In the genomic region with DNA sequence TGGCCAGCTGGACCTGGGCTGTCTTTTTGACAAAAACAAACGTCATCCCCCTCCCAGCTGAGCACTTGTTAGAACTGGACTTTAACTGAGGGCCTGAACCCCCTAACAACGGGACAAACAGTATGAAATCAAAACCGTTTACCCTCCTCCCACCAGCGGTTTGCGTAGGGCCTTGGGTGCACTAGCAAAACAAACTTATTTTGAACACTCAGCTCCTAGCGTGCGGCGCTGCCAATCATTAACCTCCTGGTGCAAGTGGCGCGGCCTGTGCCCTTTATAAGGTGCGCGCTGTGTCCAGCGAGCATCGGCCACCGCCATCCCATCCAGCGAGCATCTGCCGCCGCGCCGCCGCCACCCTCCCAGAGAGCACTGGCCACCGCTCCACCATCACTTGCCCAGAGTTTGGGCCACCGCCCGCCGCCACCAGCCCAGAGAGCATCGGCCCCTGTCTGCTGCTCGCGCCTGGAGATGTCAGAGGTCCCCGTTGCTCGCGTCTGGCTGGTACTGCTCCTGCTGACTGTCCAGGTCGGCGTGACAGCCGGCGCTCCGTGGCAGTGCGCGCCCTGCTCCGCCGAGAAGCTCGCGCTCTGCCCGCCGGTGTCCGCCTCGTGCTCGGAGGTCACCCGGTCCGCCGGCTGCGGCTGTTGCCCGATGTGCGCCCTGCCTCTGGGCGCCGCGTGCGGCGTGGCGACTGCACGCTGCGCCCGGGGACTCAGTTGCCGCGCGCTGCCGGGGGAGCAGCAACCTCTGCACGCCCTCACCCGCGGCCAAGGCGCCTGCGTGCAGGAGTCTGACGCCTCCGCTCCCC, we compare ENCODE assay signal across 9 cellular contexts. TPM values are rescaled to one million over a fixed set of nuclear protein-coding genes. Genes with fewer than 3 reads are reported as not detected.
DNase-seq lines count a peak whose midpoint lies in the region; ATAC-seq, FAIRE-seq and TF ChIP-seq lines count a peak whose summit lies in the region.
"Had no signal": no experiment of that assay in that cellular context is flagged by ENCODE, and none has a peak within 500 bp of the region (broad histone marks: within the 10 kb centered on the region; RNA-seq: fewer than 3 reads in every experiment).

A gene (plus strand): TSS at position 304 of the 808 bp plus-strand sequence. CDS start 165 bp downstream, at position 469.

- peaks cover 16% of the 10 kb centered on the region for H3K4me1 Mint-ChIP-seq in WTC11

- POLR2A ChIA-PET in WTC11 (lab: Charles Lee): interaction anchor here (1.0 kb wide), 1 partner anchor 1292 kb away, joined by 3 read pairs; no protein-coding TSS in a partner anchor

- TF ChIP-seq CTCF in WTC11 (IDR thresholded peaks at IDR 0.05) (no peak), retinal pigment epithelial cell (conservative IDR thresholded peaks at IDR 0.05; ENCODE audit: low read depth, low read length) (no peak), GM13976 (IDR thresholded peaks at IDR 0.05; ENCODE audit: borderline replicate concordance, control extremely low read depth, extremely low read depth, insufficient read depth, missing control alignments) (no peak)

- peaks cover 65% of the 10 kb centered on the region for H3K27me3 Mint-ChIP-seq in WTC11 (ENCODE audit: low read depth)

- intact Hi-C loops in left cardiac atrium (cut with DNase I): no loop called here

- ATAC-seq in WTC11: peak; percentile 60
- peak; percentile 52 to 53 for ATAC-seq in left cardiac atrium
- no peak for ATAC-seq in HG03280 (IDR thresholded peaks at IDR 0.05; ENCODE audit: unreplicated experiment)
- no peak for ATAC-seq in GM21381 (IDR thresholded peaks at IDR 0.05; ENCODE audit: unreplicated experiment)

- CTCF ChIA-PET in WTC11 (lab: Charles Lee): interaction anchor here (1.0 to 2.5 kb wide), 5 partner anchors 16 to 34 kb away, joined by 4 to 13 read pairs (median 9); a partner anchor contains a TSS

- H3K4me3 ChIP-seq in retinal pigment epithelial cell (ENCODE audit: low read length): peak within 1 kb of the TSS; percentile 42

- peak within 1 kb of the TSS; percentile 65 for H3K4me3 Mint-ChIP-seq in WTC11

- in situ Hi-C loops in GM13976 (cut with MboI; ENCODE audit: low sequenced_read_pairs, unreplicated experiment): no loop called here

- no peak within 1 kb of the TSS for H3K27ac Mint-ChIP-seq in WTC11

- no peaks in the 10 kb centered on the region for H3K36me3 Mint-ChIP-seq in WTC11

- no peaks in the 10 kb centered on the region for H3K9me3 Mint-ChIP-seq in WTC11

- peak; percentile 63 for TF ChIP-seq POLR2A in H54 (IDR thresholded peaks at IDR 0.05; ENCODE audit: low read depth, low read length)

- DNase-seq in H54 (ENCODE audit: insufficient read length, low spot score) (no peak), WTC11 (ENCODE audit: low spot score) (peak; percentile 29), left cardiac atrium (no peak), retinal pigment epithelial cell (ENCODE audit: low read depth) (no peak), GM13976 (ENCODE audit: low spot score) (no peak)
- DNase-seq in effector CD8-positive, alpha-beta T cell (lab: John Stamatoyannopoulos, UW): no peak
- DNase-seq: SHP77 had no signal

- no peak for FAIRE-seq in H54 (lab: Jason Lieb, UNC)

TF ChIP-seq in WTC11, 78 proteins besides CTCF, POLR2A, EP300 and RAD21 (continues in another document):
- TF ChIP-seq TEAD1 (CRISPR knock-in tag; IDR thresholded peaks at IDR 0.05) (0 out of 2 replicates have a peak, but pooled peaks have one; percentile 23), NFE2L1 (CRISPR knock-in tag; IDR thresholded peaks at IDR 0.05) (0 out of 2 replicates have a peak, but pooled peaks have one; percentile 56), JUN (CRISPR knock-in tag; IDR thresholded peaks at IDR 0.05) (0 out of 2 replicates have a peak, but pooled peaks have one; percentile 48), MYBL2 (CRISPR knock-in tag; IDR thresholded peaks at IDR 0.05) (peak; percentile 55), ESRRA (CRISPR knock-in tag; IDR thresholded peaks at IDR 0.05; ENCODE audit: borderline replicate concordance) (0 out of 2 replicates have a peak, but pooled peaks have one; percentile 46), CREB1 (CRISPR knock-in tag; IDR thresholded peaks at IDR 0.05) (no peak), ATF1 (CRISPR knock-in tag; IDR thresholded peaks at IDR 0.05) (0 out of 2 replicates have a peak, but pooled peaks have one; percentile 62), GABPB1 (CRISPR knock-in tag; IDR thresholded peaks at IDR 0.05) (peak; percentile 88), FOXP1 (CRISPR knock-in tag; IDR thresholded peaks at IDR 0.05; ENCODE audit: borderline replicate concordance) (peak; percentile 60), TCF7 (CRISPR knock-in tag; IDR thresholded peaks at IDR 0.05; ENCODE audit: low read depth) (0 out of 2 replicates have a peak, but pooled peaks have one; percentile 58), EMX1 (CRISPR knock-in tag; IDR thresholded peaks at IDR 0.05) (no peak), CREM (CRISPR knock-in tag; IDR thresholded peaks at IDR 0.05) (peak; percentile 31; the same call in 1 of the 2 replicates)
- TF ChIP-seq, protein P1, sequence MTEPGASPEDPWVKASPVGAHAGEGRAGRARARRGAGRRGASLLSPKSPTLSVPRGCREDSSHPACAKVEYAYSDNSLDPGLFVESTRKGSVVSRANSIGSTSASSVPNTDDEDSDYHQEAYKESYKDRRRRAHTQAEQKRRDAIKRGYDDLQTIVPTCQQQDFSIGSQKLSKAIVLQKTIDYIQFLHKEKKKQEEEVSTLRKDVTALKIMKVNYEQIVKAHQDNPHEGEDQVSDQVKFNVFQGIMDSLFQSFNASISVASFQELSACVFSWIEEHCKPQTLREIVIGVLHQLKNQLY (CRISPR knock-in tag; IDR thresholded peaks at IDR 0.05): 0 out of 2 replicates have a peak, but pooled peaks have one; percentile 45
- TF ChIP-seq, protein P2, sequence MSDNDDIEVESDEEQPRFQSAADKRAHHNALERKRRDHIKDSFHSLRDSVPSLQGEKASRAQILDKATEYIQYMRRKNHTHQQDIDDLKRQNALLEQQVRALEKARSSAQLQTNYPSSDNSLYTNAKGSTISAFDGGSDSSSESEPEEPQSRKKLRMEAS (CRISPR knock-in tag; IDR thresholded peaks at IDR 0.05): peak; percentile 59; the same call in 1 of the 2 replicates
- TF ChIP-seq, protein P3, sequence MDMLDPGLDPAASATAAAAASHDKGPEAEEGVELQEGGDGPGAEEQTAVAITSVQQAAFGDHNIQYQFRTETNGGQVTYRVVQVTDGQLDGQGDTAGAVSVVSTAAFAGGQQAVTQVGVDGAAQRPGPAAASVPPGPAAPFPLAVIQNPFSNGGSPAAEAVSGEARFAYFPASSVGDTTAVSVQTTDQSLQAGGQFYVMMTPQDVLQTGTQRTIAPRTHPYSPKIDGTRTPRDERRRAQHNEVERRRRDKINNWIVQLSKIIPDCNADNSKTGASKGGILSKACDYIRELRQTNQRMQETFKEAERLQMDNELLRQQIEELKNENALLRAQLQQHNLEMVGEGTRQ (CRISPR knock-in tag; IDR thresholded peaks at IDR 0.05): 0 out of 2 replicates have a peak, but pooled peaks have one; percentile 2
- TF ChIP-seq, protein P4, sequence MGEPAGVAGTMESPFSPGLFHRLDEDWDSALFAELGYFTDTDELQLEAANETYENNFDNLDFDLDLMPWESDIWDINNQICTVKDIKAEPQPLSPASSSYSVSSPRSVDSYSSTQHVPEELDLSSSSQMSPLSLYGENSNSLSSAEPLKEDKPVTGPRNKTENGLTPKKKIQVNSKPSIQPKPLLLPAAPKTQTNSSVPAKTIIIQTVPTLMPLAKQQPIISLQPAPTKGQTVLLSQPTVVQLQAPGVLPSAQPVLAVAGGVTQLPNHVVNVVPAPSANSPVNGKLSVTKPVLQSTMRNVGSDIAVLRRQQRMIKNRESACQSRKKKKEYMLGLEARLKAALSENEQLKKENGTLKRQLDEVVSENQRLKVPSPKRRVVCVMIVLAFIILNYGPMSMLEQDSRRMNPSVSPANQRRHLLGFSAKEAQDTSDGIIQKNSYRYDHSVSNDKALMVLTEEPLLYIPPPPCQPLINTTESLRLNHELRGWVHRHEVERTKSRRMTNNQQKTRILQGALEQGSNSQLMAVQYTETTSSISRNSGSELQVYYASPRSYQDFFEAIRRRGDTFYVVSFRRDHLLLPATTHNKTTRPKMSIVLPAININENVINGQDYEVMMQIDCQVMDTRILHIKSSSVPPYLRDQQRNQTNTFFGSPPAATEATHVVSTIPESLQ (CRISPR knock-in tag; IDR thresholded peaks at IDR 0.05): no peak
- TF ChIP-seq, protein P5, sequence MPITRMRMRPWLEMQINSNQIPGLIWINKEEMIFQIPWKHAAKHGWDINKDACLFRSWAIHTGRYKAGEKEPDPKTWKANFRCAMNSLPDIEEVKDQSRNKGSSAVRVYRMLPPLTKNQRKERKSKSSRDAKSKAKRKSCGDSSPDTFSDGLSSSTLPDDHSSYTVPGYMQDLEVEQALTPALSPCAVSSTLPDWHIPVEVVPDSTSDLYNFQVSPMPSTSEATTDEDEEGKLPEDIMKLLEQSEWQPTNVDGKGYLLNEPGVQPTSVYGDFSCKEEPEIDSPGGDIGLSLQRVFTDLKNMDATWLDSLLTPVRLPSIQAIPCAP (CRISPR knock-in tag; IDR thresholded peaks at IDR 0.05): 0 out of 2 replicates have a peak, but pooled peaks have one; percentile 22
- TF ChIP-seq, protein P6, sequence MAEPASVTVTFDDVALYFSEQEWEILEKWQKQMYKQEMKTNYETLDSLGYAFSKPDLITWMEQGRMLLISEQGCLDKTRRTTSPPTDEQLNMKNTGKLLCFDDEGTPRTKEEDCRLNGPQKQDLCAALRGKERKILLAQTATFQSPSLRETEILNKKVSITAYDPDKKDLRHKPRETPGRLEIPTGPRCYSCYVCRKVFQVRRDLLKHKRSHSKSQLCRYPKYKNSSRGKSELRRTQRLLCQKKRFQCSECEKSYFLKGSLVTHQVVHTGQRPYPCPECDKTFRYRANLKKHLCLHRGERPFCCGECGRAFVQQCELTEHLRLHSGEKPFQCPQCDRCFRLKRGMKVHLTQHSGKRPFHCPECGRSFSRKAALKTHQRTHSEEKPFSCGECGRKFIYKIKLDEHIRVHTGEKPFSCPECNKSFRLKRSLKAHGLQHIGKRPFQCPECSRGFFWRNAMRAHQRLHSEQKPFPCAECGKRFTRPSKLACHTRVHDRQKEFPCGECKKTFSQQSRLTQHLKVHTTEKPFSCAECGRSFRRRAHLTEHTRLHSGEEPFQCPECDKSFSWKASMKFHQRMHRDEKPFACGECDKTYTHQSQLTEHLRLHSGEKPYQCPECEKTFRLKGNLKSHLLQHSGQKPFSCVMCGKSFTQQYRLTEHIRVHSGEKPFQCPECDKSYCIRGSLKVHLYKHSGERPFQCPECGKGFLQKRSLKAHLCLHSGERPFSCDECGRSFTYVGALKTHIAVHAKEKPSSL (CRISPR knock-in tag; conservative IDR thresholded peaks at IDR 0.05): no peak

RNA-seq across cellular contexts. Expression of the gene that starts here (rescaled TPM):
- total RNA-seq in WTC11 (2021) (0.18 to 0.37 TPM in 2 of 3 replicates, not detected in the other), left cardiac atrium (not detected)

Comparison
In these comparisons a context has a peak if more than half of its experiments do, and no peak if none do; other contexts are left out.
1. Peak in DNase-seq and ATAC-seq in WTC11; RNA of the gene not detected or under 1 TPM.
2. Peak in ATAC-seq in left cardiac atrium; RNA of the gene not detected or under 1 TPM.